In the genomic region with DNA sequence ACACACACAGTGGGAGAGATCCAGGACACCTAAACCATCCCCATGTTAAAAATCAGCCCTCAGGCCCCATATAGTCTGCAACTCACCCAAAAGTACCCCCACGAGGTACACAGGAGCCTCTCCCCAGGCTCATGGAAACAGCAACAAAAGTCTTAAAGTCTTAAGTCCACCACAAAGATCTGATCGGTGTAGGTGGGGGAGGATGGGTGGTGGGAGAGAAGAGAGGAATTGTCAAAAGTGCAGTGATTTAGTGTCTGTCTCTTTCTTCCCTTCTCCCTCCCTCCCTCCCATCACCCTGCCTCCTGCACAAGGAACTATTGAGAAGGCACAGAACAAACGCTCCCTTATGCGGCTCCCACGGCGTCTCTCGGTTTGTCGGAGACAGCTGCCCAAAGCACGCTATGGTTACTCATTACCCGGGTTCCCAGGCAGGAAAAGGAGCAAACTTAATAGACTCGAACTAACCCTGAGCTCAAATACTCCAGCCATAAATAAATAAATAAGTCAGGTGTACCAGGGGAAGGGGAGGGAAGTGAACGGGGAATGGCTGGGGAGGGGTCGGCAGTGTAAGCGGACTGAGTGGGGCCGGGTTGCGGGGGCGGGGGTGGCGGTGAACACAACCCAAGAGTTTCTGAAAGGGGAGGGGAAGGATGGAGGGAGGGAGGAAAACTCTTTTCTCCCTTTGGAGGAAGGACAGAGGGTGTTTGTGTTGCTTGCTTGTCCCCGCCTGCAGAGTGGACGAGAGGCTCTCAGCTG, we compare ENCODE assay signal across 10 cellular contexts.
DNase-seq lines count a peak whose midpoint lies in the region; ATAC-seq, FAIRE-seq and TF ChIP-seq lines count a peak whose summit lies in the region.
"Had no signal": no experiment of that assay in that cellular context is flagged by ENCODE, and none has a peak within 500 bp of the region (broad histone marks: within the 10 kb centered on the region; RNA-seq: fewer than 3 reads in every experiment).

No MANE protein-coding gene starts in this region.

- ATAC-seq in left ventricle myocardium superior: peak; percentile 61
- ATAC-seq in Right ventricle myocardium inferior: no peak
- peak; percentile 73 for ATAC-seq in GM12878
- peak; percentile 18 for ATAC-seq in left lobe of liver
- ATAC-seq in GM19351 (IDR thresholded peaks at IDR 0.05; ENCODE audit: unreplicated experiment): no peak
- no peak for ATAC-seq in GM19452 (IDR thresholded peaks at IDR 0.05; ENCODE audit: unreplicated experiment)

- H3K9me3 ChIP-seq in GM12878 (replicated peaks; ENCODE audit: control insufficient read depth, insufficient read depth, low read length) (no peaks in the 10 kb centered on the region), adrenal gland (replicated peaks in 1 of 3) (no peaks in the 10 kb centered on the region)

- TF ChIP-seq POLR2A in GM12878 (IDR thresholded peaks at IDR 0.05; ENCODE audit: low read depth, low read length) (no peak), adrenal gland (IDR thresholded peaks at IDR 0.05) (no peak)

- no peaks in the 10 kb centered on the region for H3K36me3 ChIP-seq in GM12878 (ENCODE audit: control insufficient read depth in 2 of 2, insufficient read depth in 2 of 2, low read length in 1 of 2)
- no peaks in the 10 kb centered on the region for H3K36me3 ChIP-seq in adrenal gland (replicated peaks in 1 of 2)

- peaks cover 17% of the 10 kb centered on the region for H3K4me1 Mint-ChIP-seq in activated T-cell treated with anti-CD3 and anti-CD28 coated beads, Interleukin-2, amount 50 U/mL, for 24 hours (ENCODE audit: low read depth)

- no TSS peak for BruUV-seq in GM12878 (replicated peaks; lab: Mats Ljungman, UMichigan)

- DNase-seq in left ventricle myocardium superior (no peak), Right ventricle myocardium inferior (ENCODE audit: missing footprints) (no peak), GM12878 (ENCODE audit: low read depth, low spot score) (no peak), left lobe of liver (ENCODE audit: low spot score) (no peak), adrenal gland (no peak)
- no peak for DNase-seq in activated T-cell treated with anti-CD3 and anti-CD28 coated beads, Interleukin-2, amount 50 U/mL, for 24 hours

- peak; percentile 75 to 89; a peak in 3 of 4 replicates for TF ChIP-seq EP300 in GM12878 (IDR thresholded peaks at IDR 0.05; ENCODE audit: borderline replicate concordance in 1 of 2, control insufficient read depth in 1 of 2, low read depth in 2 of 2, low read length in 2 of 2)

- H3K27ac ChIP-seq in GM12878 (ENCODE audit: control insufficient read depth, insufficient read depth): no peak overlapping the region
- no peak overlapping the region for H3K27ac ChIP-seq in adrenal gland

- H3K4me1 ChIP-seq in GM12878 (ENCODE audit: control insufficient read depth, insufficient read depth, low read length) (no peaks in the 10 kb centered on the region), adrenal gland (replicated peaks in 1 of 2) (no peaks in the 10 kb centered on the region)

- POLR2A ChIA-PET in GM12878 (lab: Charles Lee): interaction anchor here (1.4 to 5.2 kb wide), 4 partner anchors 11 to 96 kb away, joined by 5 to 47 read pairs (median 27); no protein-coding TSS in a partner anchor

- no peaks in the 10 kb centered on the region for H4K20me1 ChIP-seq in GM12878 (ENCODE audit: control insufficient read depth, insufficient read depth)

- no peak overlapping the region for H3K4me3 ChIP-seq in GM12878
- no peak overlapping the region for H3K4me3 ChIP-seq in adrenal gland

- H3K27ac Mint-ChIP-seq in activated T-cell treated with anti-CD3 and anti-CD28 coated beads, Interleukin-2, amount 50 U/mL, for 24 hours: no peak overlapping the region
- H3K27ac Mint-ChIP-seq: B cell had no signal

- TF ChIP-seq RAD21 in GM12878 (IDR thresholded peaks at IDR 0.05; ENCODE audit: insufficient read depth, low read depth, low read length): no peak

- H3K9me3 Mint-ChIP-seq in activated T-cell treated with anti-CD3 and anti-CD28 coated beads, Interleukin-2, amount 50 U/mL, for 24 hours: no peaks in the 10 kb centered on the region

- in situ Hi-C loops in GM12878 (cut with MboI): no loop called here

- CTCF ChIA-PET in GM12878 (lab: Yijun Ruan, JAX): interaction anchor here (0.6 to 5.3 kb wide), 6 partner anchors 12 to 806 kb away, joined by 3 to 32 read pairs (median 4); no protein-coding TSS in a partner anchor

- no peak overlapping the region for H3K4me3 Mint-ChIP-seq in activated T-cell treated with anti-CD3 and anti-CD28 coated beads, Interleukin-2, amount 50 U/mL, for 24 hours
- H3K4me3 Mint-ChIP-seq: B cell had no signal

- 29% methylated on average over 13 of the region's 20 CpGs for WGBS in GM12878 (ENCODE audit: insufficient coverage, insufficient replicate concordance, low lambda C conversion rate, missing lambda C conversion rate)
- 21 to 25% (median 23%) methylated on average over 20 of the region's 20 CpGs for WGBS in adrenal gland, 4 donors

- H3K27me3 ChIP-seq in GM12878 (replicated peaks in 1 of 2; ENCODE audit: control insufficient read depth in 2 of 2, insufficient read depth in 2 of 2, low read length in 1 of 2) (no peaks in the 10 kb centered on the region), adrenal gland (no peaks in the 10 kb centered on the region)

- TF ChIP-seq CTCF in GM12878 (IDR thresholded peaks at IDR 0.05 in 2 of 3, conservative IDR thresholded peaks at IDR 0.05 in 1 of 3; ENCODE audit: control insufficient read depth in 2 of 3, extremely low read depth in 1 of 3, insufficient read depth in 1 of 3, low read depth in 3 of 3, low read length in 3 of 3): no peak
- TF ChIP-seq CTCF in adrenal gland (IDR thresholded peaks at IDR 0.05): no peak

- RAD21 ChIA-PET in GM12878 (lab: Charles Lee; ENCODE audit: unreplicated experiment): interaction anchor here (0.6 to 4.2 kb wide), 10 partner anchors 8 to 860 kb away, joined by 3 to 43 read pairs (median 4); no protein-coding TSS in a partner anchor

- no peaks in the 10 kb centered on the region for H3K79me2 ChIP-seq in GM12878 (ENCODE audit: control insufficient read depth, insufficient read depth, low read length)

- no peaks in the 10 kb centered on the region for H3K36me3 Mint-ChIP-seq in activated T-cell treated with anti-CD3 and anti-CD28 coated beads, Interleukin-2, amount 50 U/mL, for 24 hours (ENCODE audit: low read depth)

- no peak for FAIRE-seq in GM12878 (lab: Jason Lieb, UNC)
- FAIRE-seq: endothelial cell of umbilical vein had no signal

- H2AFZ ChIP-seq in GM12878 (ENCODE audit: control insufficient read depth, low read depth, low read length): no peak overlapping the region

- intact Hi-C loops in left ventricle myocardium superior (cut with micrococcal nuclease): no loop called here
- intact Hi-C loops in Right ventricle myocardium inferior (cut with DNase I): no loop called here
- intact Hi-C loops in GM12878 (cut with micrococcal nuclease; ENCODE audit: unreplicated experiment): loop anchor here (5.0 kb wide), 1 partner anchor 53 kb away; no protein-coding TSS in a partner anchor
- intact Hi-C loops in adrenal gland (cut with DNase I): no loop called here

- no peak overlapping the region for H3K4me2 ChIP-seq in GM12878 (ENCODE audit: control insufficient read depth, insufficient read depth)

- SMC1A ChIA-PET in GM12878 (lab: Charles Lee; ENCODE audit: uncharacterized antibody, unreplicated experiment): interaction anchor here (0.7 to 6.6 kb wide), 8 partner anchors 8 to 94 kb away, joined by 3 to 66 read pairs (median 6); no protein-coding TSS in a partner anchor

- H3K9ac ChIP-seq in GM12878 (ENCODE audit: control insufficient read depth, insufficient read depth, low read length): no peak overlapping the region

- peaks cover 59% of the 10 kb centered on the region for H3K27me3 Mint-ChIP-seq in activated T-cell treated with anti-CD3 and anti-CD28 coated beads, Interleukin-2, amount 50 U/mL, for 24 hours

TF ChIP-seq in GM12878, 131 proteins besides CTCF, POLR2A, EP300 and RAD21 (continues in another document):
- TF ChIP-seq FOXM1 (IDR thresholded peaks at IDR 0.05; ENCODE audit: low read depth, low read length) (no peak), MEF2B (IDR thresholded peaks at IDR 0.05; ENCODE audit: partially characterized antibody, poor library complexity, severe bottlenecking) (peak; percentile 38), BRCA1 (IDR thresholded peaks at IDR 0.05; ENCODE audit: low read depth, low read length) (no peak), CHD2 (IDR thresholded peaks at IDR 0.05; ENCODE audit: borderline replicate concordance, low read depth, low read length) (0 out of 2 replicates have a peak, but pooled peaks have one; percentile 28), POLR2AphosphoS5 (IDR thresholded peaks at IDR 0.05; ENCODE audit: low read length) (no peak), MYB (IDR thresholded peaks at IDR 0.05; ENCODE audit: borderline replicate concordance, low read depth, low read length) (no peak), MEF2A (IDR thresholded peaks at IDR 0.05; ENCODE audit: insufficient read depth, low read depth, low read length) (no peak), EZH2 (IDR thresholded peaks at IDR 0.05; ENCODE audit: borderline replicate concordance, control insufficient read depth, low read depth, low read length) (no peak), EGR1 (IDR thresholded peaks at IDR 0.05; ENCODE audit: borderline replicate concordance in 1 of 2, low read depth in 2 of 2, low read length in 2 of 2) (no peak), HDAC2 (IDR thresholded peaks at IDR 0.05) (no peak), IRF4 (IDR thresholded peaks at IDR 0.05; ENCODE audit: low read depth, low read length) (no peak), NFIC (IDR thresholded peaks at IDR 0.05; ENCODE audit: low read depth, low read length) (no peak), HCFC1 (IDR thresholded peaks at IDR 0.05; ENCODE audit: low read length) (no peak), CBX5 (IDR thresholded peaks at IDR 0.05; ENCODE audit: low read depth) (no peak), SREBF1 (IDR thresholded peaks at IDR 0.05; ENCODE audit: low read length) (no peak), BHLHE40 (IDR thresholded peaks at IDR 0.05; ENCODE audit: borderline replicate concordance in 1 of 2, low read depth in 2 of 2, low read length in 1 of 2) (peak in 1 of 2 experiments; percentile 25; a peak in 1 of 4 replicates), CBX3 (IDR thresholded peaks at IDR 0.05; ENCODE audit: borderline replicate concordance, low read depth) (no peak), FOS (IDR thresholded peaks at IDR 0.05; ENCODE audit: borderline replicate concordance, extremely low read depth, insufficient read length) (no peak), POLR2AphosphoS2 (IDR thresholded peaks at IDR 0.05; ENCODE audit: low read depth, low read length) (no peak), MTA2 (IDR thresholded peaks at IDR 0.05; ENCODE audit: low read depth) (peak; percentile 33; the same call in 1 of the 2 replicates)

Comparison
In these comparisons a context has a peak if more than half of its experiments do, and no peak if none do; other contexts are left out.
1. ATAC-seq: peak in left ventricle myocardium superior (single experiment), GM12878 (single experiment) and left lobe of liver (single experiment); none in Right ventricle myocardium inferior (single experiment), GM19351 (single experiment) and GM19452 (single experiment).